Comparison of ENCODE assay signal across 21 cellular contexts in genomic region chr10:23581906-23582305, GRCh38.
A peak's percentile ranks its signal among the peaks of the same experiment; 100 is the strongest.
DNase-seq lines count a peak whose midpoint lies in the region; ATAC-seq, FAIRE-seq and TF ChIP-seq lines count a peak whose summit lies in the region.
"Had no signal": no experiment of that assay in that cellular context is flagged by ENCODE, and none has a peak within 500 bp of the region (broad histone marks: within the 10 kb centered on the region; RNA-seq: fewer than 3 reads in every experiment).

No MANE protein-coding gene starts in this region.

- no peak for TF ChIP-seq CTCF in epithelial cell of proximal tubule (conservative IDR thresholded peaks at IDR 0.05; ENCODE audit: low read depth, low read length)
- TF ChIP-seq CTCF in natural killer cell (IDR thresholded peaks at IDR 0.05), result no peak
- no peak for TF ChIP-seq CTCF in GM13976 (IDR thresholded peaks at IDR 0.05; ENCODE audit: borderline replicate concordance, control extremely low read depth, extremely low read depth, insufficient read depth, missing control alignments)

- H3K4me3 Mint-ChIP-seq in natural killer cell, result no peak overlapping the region
- H3K4me3 Mint-ChIP-seq: B cell; CD4-positive, alpha-beta T cell; CD8-positive, alpha-beta T cell had no signal

- H3K4me1 Mint-ChIP-seq in natural killer cell, result no peaks in the 10 kb centered on the region
- H3K4me1 Mint-ChIP-seq: B cell had no signal

- H3K4me3 ChIP-seq in epithelial cell of proximal tubule (ENCODE audit: low read depth, low read length), result no peak overlapping the region
- H3K4me3 ChIP-seq: A549; BLaER1 treated with 17β-estradiol and CSF1 and Interleukin-3, amounts not matched to agents 10 nM and 100 nM had no signal

- H3K36me3 Mint-ChIP-seq in natural killer cell, result no peaks in the 10 kb centered on the region
- H3K36me3 Mint-ChIP-seq: CD8-positive, alpha-beta T cell had no signal

- no peak for ATAC-seq in natural killer cell
- ATAC-seq: A549; CD8-positive, alpha-beta T cell had no signal

- intact Hi-C loops in natural killer cell (cut with micrococcal nuclease), result no loop called here

- in situ Hi-C loops in GM13976 (cut with MboI; ENCODE audit: low sequenced_read_pairs, unreplicated experiment), result no loop called here

- TF ChIP-seq POLR2A in GM12891 (IDR thresholded peaks at IDR 0.05; ENCODE audit: low read depth, low read length), result no peak

- H3K27ac Mint-ChIP-seq in natural killer cell, result no peak overlapping the region
- H3K27ac Mint-ChIP-seq: B cell; CD4-positive, alpha-beta T cell; CD8-positive, alpha-beta T cell had no signal

- no peaks in the 10 kb centered on the region for H3K27me3 Mint-ChIP-seq in natural killer cell (ENCODE audit: low read depth in 2 of 2)
- H3K27me3 Mint-ChIP-seq: CD4-positive, alpha-beta T cell had no signal

- FAIRE-seq in RCC 7860 (lab: Jason Lieb, UNC) (peak; percentile 21), GM12891 (lab: Jason Lieb, UNC) (no peak)
- FAIRE-seq: A549, D721Med, G401.6, GM12892, GM19239 had no signal

- peaks cover 2 to 5% of the 10 kb centered on the region in 2 donors for H3K9me3 Mint-ChIP-seq in natural killer cell
- H3K9me3 Mint-ChIP-seq: CD4-positive, alpha-beta T cell; CD8-positive, alpha-beta T cell had no signal

- no peak for DNase-seq in RCC 7860 (ENCODE audit: low spot score)
- DNase-seq in epithelial cell of proximal tubule (ENCODE audit: low read depth), result peak; percentile 88
- peak; percentile 55 for DNase-seq in kidney tubule cell (ENCODE audit: low spot score)
- peak; percentile 62 for DNase-seq in renal cortical epithelial cell (ENCODE audit: low read depth)
- no peak for DNase-seq in natural killer cell
- no peak for DNase-seq in GM13976 (ENCODE audit: low spot score)
- no peak for DNase-seq in GM12891 (ENCODE audit: insufficient read length, low spot score)
- DNase-seq: AML-193; Caco-2; Calu3; CD4-positive, alpha-beta T cell; CD8-positive, alpha-beta T cell; DMS79 treated with DMSO at 0.1 percent for 48 hours; GF-D8 had no signal

TF ChIP-seq in GM12891, 5 proteins besides CTCF, POLR2A, EP300 and RAD21:
- TF ChIP-seq POU2F2 (IDR thresholded peaks at IDR 0.05; ENCODE audit: low read depth, low read length), result no peak

Comparison
In these comparisons a context has a peak if more than half of its experiments do, and no peak if none do; other contexts are left out.
1. DNase-seq: peak in epithelial cell of proximal tubule (single experiment), kidney tubule cell (single experiment) and renal cortical epithelial cell (single experiment); none in RCC 7860 (single experiment), natural killer cell (single experiment), GM13976 (single experiment) and GM12891 (single experiment).